12 cellular contexts compared by ENCODE assay signal in genomic region chr21:15638856-15639549, GRCh38.
DNase-seq lines count a peak whose midpoint lies in the region; ATAC-seq and TF ChIP-seq lines count a peak whose summit lies in the region.
"Had no signal": no experiment of that assay in that cellular context is flagged by ENCODE, and none has a peak within 500 bp of the region (broad histone marks: within the 10 kb centered on the region; RNA-seq: fewer than 3 reads in every experiment).

No MANE protein-coding gene starts in this region.

- no peaks in the 10 kb centered on the region for H3K27me3 ChIP-seq in right lobe of liver
- no peaks in the 10 kb centered on the region for H3K27me3 ChIP-seq in thyroid gland
- H3K27me3 ChIP-seq: BE2C, ovary, tibial nerve had no signal

- TF ChIP-seq POLR2A in right lobe of liver (IDR thresholded peaks at IDR 0.05) = no peak
- no peak for TF ChIP-seq POLR2A in thyroid gland (IDR thresholded peaks at IDR 0.05)

- H3K27ac ChIP-seq in RWPE1 (no peak overlapping the region), epithelial cell of prostate (peak overlapping the region; percentile 20), right lobe of liver (no peak overlapping the region), thyroid gland (peak overlapping the region; percentile 48 to 83 (median 68))
- H3K27ac ChIP-seq: ovary had no signal

- H3K4me3 ChIP-seq in right lobe of liver = no peak overlapping the region
- H3K4me3 ChIP-seq in thyroid gland (replicated peaks in 1 of 3) = no peak overlapping the region
- H3K4me3 ChIP-seq: ovary, tibial nerve had no signal

- CTCF ChIA-PET in RWPE1 (lab: Yijun Ruan, JAX) = interaction anchor here (0.6 kb wide), 1 partner anchor 13 kb away, joined by 4 read pairs; no protein-coding TSS in a partner anchor

- DNase-seq in RWPE1 (ENCODE audit: low spot score) (peak; percentile 34), epithelial cell of prostate (ENCODE audit: low read depth, low spot score) (no peak), right lobe of liver (peak; percentile 44 to 73 (median 65)), thyroid gland (peak; percentile 92 to 95), NCI-H748 treated with DMSO at 0.1 percent for 48 hours (lab: John Stamatoyannopoulos, UW) (no peak)
- DNase-seq: activated gamma-delta T cell treated with Interleukin-2 at 50 U/mL for 16 hours, BE2C, NCI-H1105 had no signal

- H3K9me3 ChIP-seq in right lobe of liver (no peaks in the 10 kb centered on the region), thyroid gland (no peaks in the 10 kb centered on the region)
- H3K9me3 ChIP-seq: BE2C, ovary had no signal

- ATAC-seq in right lobe of liver (peak; percentile 97 to 99 (median 99)), GM21381 (IDR thresholded peaks at IDR 0.05; ENCODE audit: unreplicated experiment) (no peak), HG02981 (IDR thresholded peaks at IDR 0.05; ENCODE audit: unreplicated experiment) (no peak)

- no peak for TF ChIP-seq CTCF in RWPE1 (conservative IDR thresholded peaks at IDR 0.05; ENCODE audit: low read depth)
- no peak for TF ChIP-seq CTCF in right lobe of liver (IDR thresholded peaks at IDR 0.05)
- no peak for TF ChIP-seq CTCF in thyroid gland (IDR thresholded peaks at IDR 0.05)

- no peaks in the 10 kb centered on the region for H3K36me3 ChIP-seq in right lobe of liver
- no peaks in the 10 kb centered on the region for H3K36me3 ChIP-seq in thyroid gland
- H3K36me3 ChIP-seq: BE2C, ovary, tibial nerve had no signal

- 72% methylated on average over 7 of the region's 8 CpGs for WGBS in right lobe of liver (ENCODE audit: insufficient coverage, low coverage, low lambda C conversion rate, missing lambda C conversion rate)
- WGBS in thyroid gland, 2 donors = 42 to 60% methylated on average over 8 of the region's 8 CpGs

- POLR2A ChIA-PET in RWPE1 (lab: Yijun Ruan, JAX; ENCODE audit: low non-redundant PET) = no interaction called here

- no peaks in the 10 kb centered on the region for H3K4me1 ChIP-seq in right lobe of liver
- peaks cover 14 to 20% of the 10 kb centered on the region in 2 donors for H3K4me1 ChIP-seq in thyroid gland
- H3K4me1 ChIP-seq: BE2C, tibial nerve had no signal

- intact Hi-C loops in right lobe of liver (cut with DNase I) (no loop called here), thyroid gland (cut with DNase I) (no loop called here)

Comparison
In these comparisons a context has a peak if more than half of its experiments do, and no peak if none do; other contexts are left out.
1. DNase-seq: peak in RWPE1 (single experiment), right lobe of liver (3 of 3) and thyroid gland (2 of 2); none in epithelial cell of prostate (single experiment) and NCI-H748 treated with DMSO at 0.1 percent for 48 hours (single experiment).
2. H3K27ac ChIP-seq: peak in epithelial cell of prostate (single experiment) and thyroid gland (3 of 3); none in RWPE1 (single experiment) and right lobe of liver (0 of 3).
3. ATAC-seq: peak in right lobe of liver (4 of 4); none in GM21381 (single experiment) and HG02981 (single experiment).